Comparison of ENCODE assay signal across 17 cellular contexts in the genomic region with DNA sequence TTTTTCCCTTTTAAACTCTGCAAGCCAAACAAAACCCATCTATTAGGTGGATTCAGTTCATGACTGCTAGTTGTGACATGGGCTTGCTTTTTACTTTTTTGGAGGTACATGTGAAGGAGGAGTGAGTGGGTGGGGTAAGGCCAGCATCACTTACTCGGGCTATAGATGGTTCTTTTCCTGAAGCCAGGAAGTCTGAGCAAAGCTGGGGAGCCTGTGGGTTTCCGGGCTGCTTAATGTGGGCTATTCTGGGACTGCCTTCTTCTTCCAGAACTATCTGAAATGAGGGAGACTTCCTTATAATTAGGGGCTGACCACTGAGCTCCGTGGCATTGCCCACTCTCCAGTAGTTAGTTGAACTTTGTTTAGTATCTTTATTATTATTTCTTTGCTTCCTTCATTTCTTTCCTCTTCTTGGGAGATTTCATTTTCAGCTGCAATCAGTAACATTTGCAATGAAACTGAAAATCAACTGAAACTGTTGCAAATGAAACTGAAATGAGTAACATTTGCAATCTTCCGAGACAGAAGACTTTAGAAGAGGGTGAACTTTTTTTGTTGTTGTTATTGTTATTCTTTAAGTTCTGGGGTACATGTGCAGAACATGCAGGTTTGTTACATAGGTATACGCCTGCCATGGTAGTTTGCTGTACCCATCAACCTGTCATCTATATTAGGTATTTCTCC.
DNase-seq lines count a peak whose midpoint lies in the region; ATAC-seq and TF ChIP-seq lines count a peak whose summit lies in the region.
"Had no signal": no experiment of that assay in that cellular context is flagged by ENCODE, and none has a peak within 500 bp of the region (broad histone marks: within the 10 kb centered on the region; RNA-seq: fewer than 3 reads in every experiment).

No MANE protein-coding gene starts in this region.

- POLR2A ChIA-PET in GM10248 (lab: Yijun Ruan, JAX) = no interaction called here

- H3K9me3 Mint-ChIP-seq in stimulated activated memory B cell treated with anti-CD40 and anti-IgM and Interleukin-4, amounts not matched to agents 10 μg/mL and 1 μg/mL and 100 μg/mL, for 72 hours = peaks cover 3% of the 10 kb centered on the region
- H3K9me3 Mint-ChIP-seq: activated CD4-positive, alpha-beta memory T cell treated with anti-CD3 and anti-CD28 coated beads, Interleukin-2, amount 10 ng/mL, durations not matched to agents 7 days and 5 days; CD8-positive, alpha-beta memory T cell; dendritic cell treated with granulocyte-macrophage colony-stimulating factor and Interleukin-4, amounts not matched to agents 40 ng/mL and 50 ng/mL, for 4 days; stimulated activated naive CD8-positive, alpha-beta T cell treated with anti-CD3 and anti-CD28 coated beads, Interleukin-15, amount 100 ng/mL, for 72 hours had no signal

- ATAC-seq in GM19395 (IDR thresholded peaks at IDR 0.05; ENCODE audit: unreplicated experiment) = peak; percentile 82
- peak; percentile 56 for ATAC-seq in HG02678 (IDR thresholded peaks at IDR 0.05; ENCODE audit: unreplicated experiment)
- no peak for ATAC-seq in stimulated activated memory B cell treated with anti-CD40 and anti-IgM and Interleukin-4, amounts not matched to agents 10 μg/mL and 1 μg/mL and 100 μg/mL, for 72 hours
- no peak for ATAC-seq in GM19328 (IDR thresholded peaks at IDR 0.05; ENCODE audit: unreplicated experiment)
- ATAC-seq: A549; HepG2; stimulated activated naive CD8-positive, alpha-beta T cell treated with anti-CD3 and anti-CD28 coated beads, Interleukin-15, amount 100 ng/mL, for 72 hours had no signal

- H3K4me1 Mint-ChIP-seq in stimulated activated memory B cell treated with anti-CD40 and anti-IgM and Interleukin-4, amounts not matched to agents 10 μg/mL and 1 μg/mL and 100 μg/mL, for 72 hours = peaks cover 4% of the 10 kb centered on the region
- H3K4me1 Mint-ChIP-seq: stimulated activated naive CD8-positive, alpha-beta T cell treated with anti-CD3 and anti-CD28 coated beads, Interleukin-15, amount 100 ng/mL, for 72 hours had no signal

- in situ Hi-C loops in KBM-7 (cut with MboI; ENCODE audit: low pct_unique_long_range_greater_than_20kb, low sequenced_read_pairs) = no loop called here

- H3K27ac Mint-ChIP-seq in stimulated activated memory B cell treated with anti-CD40 and anti-IgM and Interleukin-4, amounts not matched to agents 10 μg/mL and 1 μg/mL and 100 μg/mL, for 72 hours = no peak overlapping the region
- H3K27ac Mint-ChIP-seq: activated CD4-positive, alpha-beta memory T cell treated with anti-CD3 and anti-CD28 coated beads, Interleukin-2, amount 10 ng/mL, durations not matched to agents 7 days and 5 days; CD8-positive, alpha-beta memory T cell; dendritic cell treated with granulocyte-macrophage colony-stimulating factor and Interleukin-4, amounts not matched to agents 40 ng/mL and 50 ng/mL, for 4 days; stimulated activated naive CD8-positive, alpha-beta T cell treated with anti-CD3 and anti-CD28 coated beads, Interleukin-15, amount 100 ng/mL, for 72 hours had no signal

- no peak overlapping the region for H3K4me3 Mint-ChIP-seq in stimulated activated memory B cell treated with anti-CD40 and anti-IgM and Interleukin-4, amounts not matched to agents 10 μg/mL and 1 μg/mL and 100 μg/mL, for 72 hours
- H3K4me3 Mint-ChIP-seq: activated CD4-positive, alpha-beta memory T cell treated with anti-CD3 and anti-CD28 coated beads, Interleukin-2, amount 10 ng/mL, durations not matched to agents 7 days and 5 days; CD8-positive, alpha-beta memory T cell; dendritic cell treated with granulocyte-macrophage colony-stimulating factor and Interleukin-4, amounts not matched to agents 40 ng/mL and 50 ng/mL, for 4 days; stimulated activated naive CD8-positive, alpha-beta T cell treated with anti-CD3 and anti-CD28 coated beads, Interleukin-15, amount 100 ng/mL, for 72 hours had no signal

- H3K36me3 Mint-ChIP-seq in stimulated activated memory B cell treated with anti-CD40 and anti-IgM and Interleukin-4, amounts not matched to agents 10 μg/mL and 1 μg/mL and 100 μg/mL, for 72 hours = no peaks in the 10 kb centered on the region
- H3K36me3 Mint-ChIP-seq: CD8-positive, alpha-beta memory T cell had no signal

- DNase-seq in GM10248 (ENCODE audit: extremely low spot score) (peak; percentile 30), KBM-7 (peak; percentile 7), NCI-H146 (lab: John Stamatoyannopoulos, UW) (no peak), AML-193 (lab: John Stamatoyannopoulos, UW) (no peak)
- DNase-seq: activated CD4-positive, alpha-beta memory T cell treated with anti-CD3 and anti-CD28 coated beads, Interleukin-2, amount 10 ng/mL, durations not matched to agents 7 days and 5 days; CD8-positive, alpha-beta memory T cell; esophagus squamous epithelium; ovary; spleen; stimulated activated naive CD8-positive, alpha-beta T cell treated with anti-CD3 and anti-CD28 coated beads, Interleukin-15, amount 100 ng/mL, for 72 hours had no signal

- TF ChIP-seq CTCF in GM10248 (IDR thresholded peaks at IDR 0.05; ENCODE audit: control extremely low read depth, extremely low read depth, low read depth, missing control alignments) = no peak

- CTCF ChIA-PET in GM10248 (lab: Yijun Ruan, JAX) = interaction anchor here (0.7 kb wide), 1 partner anchor 12 kb away, joined by 3 read pairs; no protein-coding TSS in a partner anchor

- H3K27me3 Mint-ChIP-seq in stimulated activated memory B cell treated with anti-CD40 and anti-IgM and Interleukin-4, amounts not matched to agents 10 μg/mL and 1 μg/mL and 100 μg/mL, for 72 hours = no peaks in the 10 kb centered on the region
- H3K27me3 Mint-ChIP-seq: dendritic cell treated with granulocyte-macrophage colony-stimulating factor and Interleukin-4, amounts not matched to agents 40 ng/mL and 50 ng/mL, for 4 days; stimulated activated naive CD8-positive, alpha-beta T cell treated with anti-CD3 and anti-CD28 coated beads, Interleukin-15, amount 100 ng/mL, for 72 hours had no signal

Comparison
In these comparisons a context has a peak if more than half of its experiments do, and no peak if none do; other contexts are left out.
1. DNase-seq: peak in GM10248 (single experiment) and KBM-7 (single experiment); none in NCI-H146 (single experiment) and AML-193 (0 of 2).
2. ATAC-seq: peak in GM19395 (single experiment) and HG02678 (single experiment); none in stimulated activated memory B cell treated with anti-CD40 and anti-IgM and Interleukin-4, amounts not matched to agents 10 μg/mL and 1 μg/mL and 100 μg/mL, for 72 hours (single experiment) and GM19328 (single experiment).